2 cellular contexts compared by ENCODE assay signal in the genomic region with DNA sequence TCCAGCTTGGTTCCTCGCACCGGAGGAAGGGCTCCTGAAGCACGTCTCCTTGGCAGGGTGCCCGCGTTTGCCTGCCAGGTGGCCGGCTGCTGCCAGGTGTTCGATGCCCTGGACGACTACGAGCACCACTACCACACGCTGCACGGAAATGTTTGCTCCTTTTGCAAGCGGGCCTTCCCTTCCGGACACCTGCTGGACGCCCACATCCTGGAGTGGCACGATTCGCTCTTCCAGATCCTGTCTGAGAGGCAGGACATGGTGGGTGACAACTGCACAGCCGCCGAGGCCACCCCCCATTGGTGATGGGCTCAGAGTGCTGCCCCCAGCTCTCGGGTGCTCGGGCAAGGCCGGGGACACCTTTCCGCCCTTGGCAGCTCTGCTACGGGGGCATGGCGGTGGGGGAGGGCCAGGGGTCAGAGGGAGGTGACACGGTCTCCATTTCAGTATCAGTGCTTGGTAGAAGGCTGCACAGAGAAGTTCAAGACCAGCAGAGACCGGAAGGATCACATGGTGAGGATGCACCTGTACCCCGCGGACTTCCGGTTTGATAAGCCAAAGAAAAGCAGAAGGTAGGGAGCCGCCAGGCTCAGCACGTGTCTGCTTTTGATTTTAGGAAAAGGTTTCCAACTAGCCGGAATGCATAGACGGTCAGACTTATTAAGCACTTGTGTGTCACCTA.
TF ChIP-seq lines count a peak whose summit lies in the region.

No MANE protein-coding gene starts in this region.

TF ChIP-seq in HEK293, 187 proteins besides CTCF, POLR2A, EP300 and RAD21:
- no peak for TF ChIP-seq REPIN1 (tag by site-specific recombination; IDR thresholded peaks at IDR 0.05; ENCODE audit: low read depth)
- TF ChIP-seq, protein P1, sequence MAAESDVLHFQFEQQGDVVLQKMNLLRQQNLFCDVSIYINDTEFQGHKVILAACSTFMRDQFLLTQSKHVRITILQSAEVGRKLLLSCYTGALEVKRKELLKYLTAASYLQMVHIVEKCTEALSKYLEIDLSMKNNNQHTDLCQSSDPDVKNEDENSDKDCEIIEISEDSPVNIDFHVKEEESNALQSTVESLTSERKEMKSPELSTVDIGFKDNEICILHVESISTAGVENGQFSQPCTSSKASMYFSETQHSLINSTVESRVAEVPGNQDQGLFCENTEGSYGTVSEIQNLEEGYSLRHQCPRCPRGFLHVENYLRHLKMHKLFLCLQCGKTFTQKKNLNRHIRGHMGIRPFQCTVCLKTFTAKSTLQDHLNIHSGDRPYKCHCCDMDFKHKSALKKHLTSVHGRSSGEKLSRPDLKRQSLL (tag by site-specific recombination; IDR thresholded peaks at IDR 0.05) = no peak
- 0 out of 2 replicates have a peak, but pooled peaks have one; percentile 10 for TF ChIP-seq ZNF121 (tag by site-specific recombination; IDR thresholded peaks at IDR 0.05)

TF ChIP-seq in H1, 55 proteins besides CTCF, POLR2A, EP300 and RAD21:
- TF ChIP-seq SIN3A (conservative IDR thresholded peaks at IDR 0.05 in 1 of 2, IDR thresholded peaks at IDR 0.05 in 1 of 2; ENCODE audit: low read depth in 1 of 2, low read length in 2 of 2) (no peak), TAF1 (IDR thresholded peaks at IDR 0.05; ENCODE audit: low read depth, low read length) (no peak), CHD1 (IDR thresholded peaks at IDR 0.05; ENCODE audit: low read depth, low read length) (no peak), RBBP5 (IDR thresholded peaks at IDR 0.05; ENCODE audit: borderline replicate concordance, low read depth, low read length) (no peak), JUND (IDR thresholded peaks at IDR 0.05; ENCODE audit: low read length) (no peak), SIX5 (IDR thresholded peaks at IDR 0.05; ENCODE audit: low read depth, low read length) (no peak), FOSL1 (IDR thresholded peaks at IDR 0.05; ENCODE audit: insufficient read depth, low read depth, low read length) (no peak), GTF2F1 (IDR thresholded peaks at IDR 0.05; ENCODE audit: borderline replicate concordance, low read depth, low read length) (no peak), TEAD4 (IDR thresholded peaks at IDR 0.05; ENCODE audit: low read depth, low read length) (no peak)
